ENCODE assay signal across 27 cellular contexts in the genomic region with DNA sequence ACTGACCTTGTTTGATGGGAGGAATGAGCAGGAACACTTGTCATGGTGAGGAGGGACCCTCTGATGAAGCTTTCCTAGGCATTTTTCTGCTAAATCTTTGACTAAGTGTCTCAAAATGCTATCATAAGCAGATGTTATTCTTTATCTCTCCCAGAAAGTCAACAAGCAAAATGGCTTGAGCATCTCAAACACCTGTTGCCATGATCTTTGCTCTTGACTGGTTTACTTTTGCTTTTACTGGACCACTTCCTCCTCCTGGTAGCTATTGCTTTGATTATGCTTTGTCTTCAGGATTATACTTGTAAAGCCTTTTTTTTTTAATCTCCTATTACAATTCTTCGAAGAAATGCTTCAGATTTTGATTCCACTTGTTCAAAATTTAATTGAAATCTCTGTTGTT.
A peak's percentile ranks its signal among the peaks of the same experiment; 100 is the strongest.
DNase-seq lines count a peak whose midpoint lies in the region; ATAC-seq, FAIRE-seq and TF ChIP-seq lines count a peak whose summit lies in the region.
"Had no signal": no experiment of that assay in that cellular context is flagged by ENCODE, and none has a peak within 500 bp of the region (broad histone marks: within the 10 kb centered on the region; RNA-seq: fewer than 3 reads in every experiment).

No MANE protein-coding gene starts in this region.

- no peak overlapping the region for H3K4me3 Mint-ChIP-seq in activated CD4-positive, alpha-beta T cell treated with anti-CD3 and anti-CD28 coated beads, Interleukin-2, amount 10 ng/mL, durations not matched to agents 7 days and 5 days
- H3K4me3 Mint-ChIP-seq: CD4-positive, CD25-positive, alpha-beta regulatory T cell; T-helper 1 cell treated with Interleukin-12 subunit alpha and Interleukin-12 subunit beta and Interleukin-4 antibody, amounts not matched to agents 30 μg/mL and 1 μg/mL, for 36 hours had no signal

- H3K27me3 ChIP-seq in H7 (ENCODE audit: control insufficient read depth, insufficient read depth, low read length) = no peaks in the 10 kb centered on the region
- H3K27me3 ChIP-seq: BLaER1 had no signal

- H3K36me3 ChIP-seq in H7 (replicated peaks; ENCODE audit: control insufficient read depth, insufficient read depth, low read length) = no peaks in the 10 kb centered on the region

- DNase-seq in NCI-H510A treated with DMSO at 0.1 percent for 48 hours (lab: John Stamatoyannopoulos, UW) (peak; percentile 2), NCI-H510A (lab: John Stamatoyannopoulos, UW) (no peak), GM12892 (ENCODE audit: insufficient read length) (no peak), left colon (no peak), AG20443 (ENCODE audit: low spot score) (no peak), H7 (no peak)
- peak; percentile 36 for DNase-seq in Jurkat, Clone E6-1 (ENCODE audit: low read depth, low spot score)
- DNase-seq in activated CD4-positive, alpha-beta T cell treated with anti-CD3 and anti-CD28 coated beads, Interleukin-2, amount 10 ng/mL, durations not matched to agents 7 days and 5 days = no peak
- DNase-seq: DMS153, EL, GDM1, IMR-90, NCI-H1048, NCI-H1417 treated with DMSO at 0.1 percent for 48 hours, NCI-H1694 treated with DMSO at 0.1 percent for 48 hours, NCI-H2081, NCI-H2171 treated with DMSO at 0.1 percent for 48 hours, NCI-H345, NCI-H526, SIG-M5, SK-N-SH, SW 1271, T-helper 9 cell had no signal

- H3K27me3 Mint-ChIP-seq in activated CD4-positive, alpha-beta T cell treated with anti-CD3 and anti-CD28 coated beads, Interleukin-2, amount 10 ng/mL, durations not matched to agents 7 days and 5 days = no peaks in the 10 kb centered on the region
- H3K27me3 Mint-ChIP-seq: CD4-positive, CD25-positive, alpha-beta regulatory T cell had no signal

- H3K4me3 ChIP-seq in Jurkat, Clone E6-1 (ENCODE audit: low read length) = no peak overlapping the region
- H3K4me3 ChIP-seq in H7 (ENCODE audit: insufficient read depth, low read depth, low read length) = no peak overlapping the region
- H3K4me3 ChIP-seq: BLaER1 had no signal

- peaks cover 6% of the 10 kb centered on the region for H3K9me3 Mint-ChIP-seq in activated CD4-positive, alpha-beta T cell treated with anti-CD3 and anti-CD28 coated beads, Interleukin-2, amount 10 ng/mL, durations not matched to agents 7 days and 5 days

- CTCF ChIA-PET in activated CD4-positive, alpha-beta T cell treated with anti-CD3 and anti-CD28 coated beads, Interleukin-2, amount 10 ng/mL, durations not matched to agents 7 days and 5 days (lab: Charles Lee) = interaction anchor here (0.6 kb wide), 1 partner anchor 60 kb away, joined by 4 read pairs; no protein-coding TSS in a partner anchor

- intact Hi-C loops in left colon (cut with DNase I, micrococcal nuclease) = no loop called here

- no peaks in the 10 kb centered on the region for H3K4me1 Mint-ChIP-seq in activated CD4-positive, alpha-beta T cell treated with anti-CD3 and anti-CD28 coated beads, Interleukin-2, amount 10 ng/mL, durations not matched to agents 7 days and 5 days

- peak; percentile 46 for FAIRE-seq in GM12892 (lab: Jason Lieb, UNC)
- FAIRE-seq: RCC 7860 had no signal

- no peak for TF ChIP-seq POLR2A in GM12892 (IDR thresholded peaks at IDR 0.05; ENCODE audit: low read depth, low read length)

- POLR2A ChIA-PET in activated CD4-positive, alpha-beta T cell treated with anti-CD3 and anti-CD28 coated beads, Interleukin-2, amount 10 ng/mL, durations not matched to agents 7 days and 5 days (lab: Charles Lee) = no interaction called here

- H3K27ac Mint-ChIP-seq in activated CD4-positive, alpha-beta T cell treated with anti-CD3 and anti-CD28 coated beads, Interleukin-2, amount 10 ng/mL, durations not matched to agents 7 days and 5 days = no peak overlapping the region
- H3K27ac Mint-ChIP-seq: T-helper 1 cell treated with Interleukin-12 subunit alpha and Interleukin-12 subunit beta and Interleukin-4 antibody, amounts not matched to agents 30 μg/mL and 1 μg/mL, for 36 hours had no signal

- peaks cover 6% of the 10 kb centered on the region for H3K36me3 Mint-ChIP-seq in activated CD4-positive, alpha-beta T cell treated with anti-CD3 and anti-CD28 coated beads, Interleukin-2, amount 10 ng/mL, durations not matched to agents 7 days and 5 days (ENCODE audit: low read depth)

- ATAC-seq in left colon = peak; percentile 54

Comparison
In these comparisons a context has a peak if more than half of its experiments do, and no peak if none do; other contexts are left out.
1. DNase-seq: peak in NCI-H510A treated with DMSO at 0.1 percent for 48 hours (single experiment) and Jurkat, Clone E6-1 (single experiment); none in NCI-H510A (single experiment), GM12892 (single experiment), left colon (0 of 2), activated CD4-positive, alpha-beta T cell treated with anti-CD3 and anti-CD28 coated beads, Interleukin-2, amount 10 ng/mL, durations not matched to agents 7 days and 5 days (single experiment), AG20443 (single experiment) and H7 (single experiment).